In genomic region chr7:150356265-150356897, GRCh38 we compare ENCODE assay signal across 7 cellular contexts. TPM values are rescaled to one million over a fixed set of nuclear protein-coding genes. Genes with fewer than 3 reads are reported as not detected.
A peak's percentile ranks its signal among the peaks of the same experiment; 100 is the strongest.
DNase-seq lines count a peak whose midpoint lies in the region; ATAC-seq, FAIRE-seq and TF ChIP-seq lines count a peak whose summit lies in the region.

No MANE protein-coding gene starts in this region.

- peak; percentile 48 for TF ChIP-seq CTCF in D721Med (IDR thresholded peaks at IDR 0.05; ENCODE audit: insufficient read depth, missing control alignments)
- TF ChIP-seq CTCF in fibroblast of lung (conservative IDR thresholded peaks at IDR 0.05 in 1 of 2, IDR thresholded peaks at IDR 0.05 in 1 of 2; ENCODE audit: low read depth in 1 of 2, low read length in 2 of 2): peak; percentile 70
- peak; percentile 51 to 78 (median 60) for TF ChIP-seq CTCF in gastrocnemius medialis (IDR thresholded peaks at IDR 0.05 in 4 of 5, conservative IDR thresholded peaks at IDR 0.05 in 1 of 5)

- in situ Hi-C loops in gastrocnemius medialis (cut with MboI; ENCODE audit: low sequenced_read_pairs in 4 of 4): no loop called here

- no peak for DNase-seq in D721Med (ENCODE audit: insufficient read length, low spot score)
- DNase-seq in H7: peak; percentile 75
- DNase-seq in RPMI8226: peak; percentile 64
- peak in 1 of 2 donors; percentile 61 for DNase-seq in fibroblast of lung (ENCODE audit: low read depth in 2 of 2)
- no peak for DNase-seq in gastrocnemius medialis

- no peak overlapping the region for H3K9ac ChIP-seq in fibroblast of lung (ENCODE audit: insufficient read depth, low read length)

- FAIRE-seq in D721Med (lab: Jason Lieb, UNC): no peak

- H3K9me3 ChIP-seq in fibroblast of lung (ENCODE audit: control insufficient read depth, insufficient read depth, low read depth, low read length) (no peaks in the 10 kb centered on the region), gastrocnemius medialis (no peaks in the 10 kb centered on the region)

- no peaks in the 10 kb centered on the region for H4K20me1 ChIP-seq in fibroblast of lung (ENCODE audit: control insufficient read depth, extremely low read depth, insufficient read depth, low read length)

- peak; percentile 20 to 56 for ATAC-seq in gastrocnemius medialis
- no peak for ATAC-seq in HG03159 (IDR thresholded peaks at IDR 0.05; ENCODE audit: unreplicated experiment)
- no peak for ATAC-seq in HG02763 (IDR thresholded peaks at IDR 0.05; ENCODE audit: unreplicated experiment)

- no peaks in the 10 kb centered on the region for H3K4me1 ChIP-seq in fibroblast of lung (ENCODE audit: control insufficient read depth, extremely low read depth, insufficient read depth, low read length)
- peaks cover 5 to 6% of the 10 kb centered on the region in 2 donors for H3K4me1 ChIP-seq in gastrocnemius medialis

- H3K4me3 ChIP-seq in H7 (ENCODE audit: insufficient read depth, low read depth, low read length) (no peak overlapping the region), fibroblast of lung (replicated peaks in 1 of 4; ENCODE audit: control extremely low read depth in 1 of 4, insufficient read depth in 1 of 4, low read depth in 3 of 4, low read length in 4 of 4) (no peak overlapping the region), gastrocnemius medialis (no peak overlapping the region)

- H3K36me3 ChIP-seq in H7 (replicated peaks; ENCODE audit: control insufficient read depth, insufficient read depth, low read length) (no peaks in the 10 kb centered on the region), fibroblast of lung (ENCODE audit: control insufficient read depth, insufficient read depth, low read length) (no peaks in the 10 kb centered on the region), gastrocnemius medialis (no peaks in the 10 kb centered on the region)

- H3K27me3 ChIP-seq in H7 (ENCODE audit: control insufficient read depth, insufficient read depth, low read length): no peaks in the 10 kb centered on the region
- no peaks in the 10 kb centered on the region for H3K27me3 ChIP-seq in fibroblast of lung (ENCODE audit: control insufficient read depth, insufficient read depth, low read length)
- H3K27me3 ChIP-seq in gastrocnemius medialis: no peaks in the 10 kb centered on the region

- H3K27ac ChIP-seq in fibroblast of lung (ENCODE audit: insufficient read depth, low read length) (no peak overlapping the region), gastrocnemius medialis (peak overlapping the region in 1 of 4 donors; percentile 8)

- no peak for TF ChIP-seq POLR2A in gastrocnemius medialis (IDR thresholded peaks at IDR 0.05)

- no peaks in the 10 kb centered on the region for H3K79me2 ChIP-seq in fibroblast of lung (ENCODE audit: control insufficient read depth, insufficient read depth, low read length)

- H3K4me2 ChIP-seq in fibroblast of lung (ENCODE audit: extremely low read depth, insufficient read depth, low read length): no peak overlapping the region

- intact Hi-C loops in gastrocnemius medialis (cut with DNase I; ENCODE audit: low total_unique reads): loop anchor here (1.0 to 2.0 kb wide), 2 partner anchors 33 to 64 kb away; no protein-coding TSS in a partner anchor

- no peak overlapping the region for H2AFZ ChIP-seq in fibroblast of lung (ENCODE audit: low read length)

RNA-seq across cellular contexts. Expression of gene REPIN1, which starts 12.2 kb away (rescaled TPM):
- total RNA-seq in H7 (2014; rRNA removed; shearing (Covaris generic)): 149 and 155 TPM in 2 replicates
- total RNA-seq in fibroblast of lung (26.7 and 41.3 TPM in 2 replicates), gastrocnemius medialis (100 to 1,000 TPM; 115 to 332 (median 159) TPM)
- 20.8 and 29.2 TPM in 2 replicates for polyA plus RNA-seq in fibroblast of lung
- 36.9 and 51.0 TPM in 2 replicates for polyA plus RNA-seq in fibroblast of lung (2012)
- polyA minus RNA-seq in fibroblast of lung (ENCODE audit: low replicate concordance): 51.9 and 52.5 TPM in 2 replicates

RNA-seq across cellular contexts. Expression of gene RARRES2, which starts 15.0 kb away (rescaled TPM):
- total RNA-seq in H7 (2014; rRNA removed; shearing (Covaris generic)): 198 and 223 TPM in 2 replicates
- total RNA-seq in fibroblast of lung (65.6 and 174 TPM in 2 replicates), gastrocnemius medialis (10 to 100 TPM in 1 of 4 donors, 1 to 10 TPM in 3; 4.7 to 14.3 (median 6.5) TPM)
- polyA plus RNA-seq in fibroblast of lung: 9.8 and 67.0 TPM in 2 replicates
- 12.4 and 95.1 TPM in 2 replicates for polyA plus RNA-seq in fibroblast of lung (2012)
- polyA minus RNA-seq in fibroblast of lung (ENCODE audit: low replicate concordance): 6.5 TPM in 1 of 2 replicates, not detected in the other

RNA-seq across cellular contexts. Expression of gene ZNF775, which starts 22.7 kb away (rescaled TPM):
- total RNA-seq in H7 (2014; rRNA removed; shearing (Covaris generic)): 44.2 and 56.7 TPM in 2 replicates
- 7.7 and 9.6 TPM in 2 replicates for total RNA-seq in fibroblast of lung
- polyA plus RNA-seq in fibroblast of lung: 1.2 TPM in 2 replicates
- 3.6 and 4.2 TPM in 2 replicates for polyA plus RNA-seq in fibroblast of lung (2012)
- polyA minus RNA-seq in fibroblast of lung (ENCODE audit: low replicate concordance): 0.43 and 0.44 TPM in 2 replicates
- total RNA-seq in gastrocnemius medialis: 1 to 10 TPM; 3.1 to 7.5 (median 3.3) TPM

RNA-seq across cellular contexts. Expression of gene ACTR3C, which starts 33.0 kb away (rescaled TPM):
- total RNA-seq in H7 (2014; rRNA removed; shearing (Covaris generic)): 0.73 and 3.2 TPM in 2 replicates
- total RNA-seq in fibroblast of lung (0.50 and 2.6 TPM in 2 replicates), gastrocnemius medialis (1 to 10 TPM in 2 of 4 donors, under 1 TPM in 1, not detected in 1; 0.27 to 2.7 (median 1.1) TPM)
- 0.05 and 0.09 TPM in 2 replicates for polyA plus RNA-seq in fibroblast of lung
- polyA plus RNA-seq in fibroblast of lung (2012): 0.27 TPM in 1 of 2 replicates, not detected in the other
- not detected in 2 replicates for polyA minus RNA-seq in fibroblast of lung (ENCODE audit: low replicate concordance)

RNA-seq across cellular contexts. Expression of gene LRRC61, which starts 33.2 kb away (rescaled TPM):
- total RNA-seq in H7 (2014; rRNA removed; shearing (Covaris generic)): 38.3 and 39.4 TPM in 2 replicates
- total RNA-seq in fibroblast of lung: 0.33 and 1.0 TPM in 2 replicates
- polyA plus RNA-seq in fibroblast of lung: 0.03 and 0.10 TPM in 2 replicates
- polyA plus RNA-seq in fibroblast of lung (2012): 0.08 TPM in 1 of 2 replicates, not detected in the other
- not detected in 2 replicates for polyA minus RNA-seq in fibroblast of lung (ENCODE audit: low replicate concordance)
- total RNA-seq in gastrocnemius medialis: 1 to 10 TPM in 3 of 4 donors, under 1 TPM in 1; 0.62 to 6.8 (median 1.9) TPM

Comparison
In these comparisons a context has a peak if more than half of its experiments do, and no peak if none do; other contexts are left out.
1. DNase-seq: peak in H7 (single experiment) and RPMI8226 (single experiment); none in D721Med (single experiment) and gastrocnemius medialis (0 of 2).
2. ATAC-seq: peak in gastrocnemius medialis (2 of 2); none in HG03159 (single experiment) and HG02763 (single experiment).
3. Peak in every context shown above with its lines, with median percentiles within 50 percentile points of each other: CTCF ChIP-seq.